ENCODE assay signal across 9 cellular contexts in the genomic region with DNA sequence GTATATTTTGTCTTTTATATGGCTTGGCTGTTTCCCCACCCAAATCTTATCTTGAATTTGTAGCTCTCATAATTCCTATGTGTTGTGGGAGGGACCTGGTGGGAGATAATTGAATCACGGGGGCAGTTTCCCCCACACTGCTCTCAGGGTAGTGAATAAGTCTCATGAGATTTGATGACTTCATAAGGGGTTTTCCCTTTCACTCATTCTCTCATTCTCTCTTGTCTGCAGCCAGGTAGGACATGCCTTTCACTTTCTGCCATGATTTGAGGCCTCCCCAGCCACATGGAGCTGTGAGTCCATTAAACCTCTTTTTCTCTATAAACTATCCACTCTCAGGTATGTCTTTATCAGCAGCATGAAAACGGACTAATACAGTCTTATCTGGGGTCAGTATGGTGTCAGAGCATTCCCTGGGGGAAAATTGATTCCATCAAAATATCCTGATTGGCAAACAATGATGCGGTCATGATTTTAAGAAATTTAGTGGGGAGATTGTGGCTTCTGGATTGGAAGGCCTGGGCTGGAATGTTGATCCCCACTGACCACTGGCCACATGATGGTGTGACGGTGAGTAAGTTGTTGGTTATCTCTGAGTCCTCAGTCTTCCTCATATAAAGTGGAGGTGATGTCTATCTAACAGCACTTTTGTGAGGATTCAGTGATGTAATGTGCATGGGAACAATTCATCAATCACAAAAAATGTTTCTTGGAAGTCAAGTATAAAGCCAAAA. TPM values are rescaled to one million over a fixed set of nuclear protein-coding genes. Genes with fewer than 3 reads are reported as not detected.
DNase-seq lines count a peak whose midpoint lies in the region; ATAC-seq, FAIRE-seq and TF ChIP-seq lines count a peak whose summit lies in the region.
"Had no signal": no experiment of that assay in that cellular context is flagged by ENCODE, and none has a peak within 500 bp of the region (broad histone marks: within the 10 kb centered on the region; RNA-seq: fewer than 3 reads in every experiment).

No MANE protein-coding gene starts in this region.

- DNase-seq in epithelial cell of esophagus (ENCODE audit: low read depth) = peak; percentile 54
- DNase-seq in Peyer's patch = no peak
- DNase-seq in NCI-H2081 treated with DMSO at 0.1 percent for 48 hours (lab: John Stamatoyannopoulos, UW) = no peak
- DNase-seq in NOMO-1 treated with dmso at 0.1 percent for 144 hours (lab: John Stamatoyannopoulos, UW; ENCODE audit: unreplicated experiment) = no peak
- no peak for DNase-seq in WERI-Rb-1

- H3K36me3 ChIP-seq in Peyer's patch (no peaks in the 10 kb centered on the region), WERI-Rb-1 (no peaks in the 10 kb centered on the region)

- H3K4me3 ChIP-seq in epithelial cell of esophagus (ENCODE audit: low read length) (no peak overlapping the region), Peyer's patch (no peak overlapping the region), WERI-Rb-1 (ENCODE audit: low read depth, low read length) (no peak overlapping the region)

- no peak for TF ChIP-seq CTCF in epithelial cell of esophagus (IDR thresholded peaks at IDR 0.05; ENCODE audit: insufficient read depth, low read depth, low read length, missing control alignments)
- TF ChIP-seq CTCF in Peyer's patch (IDR thresholded peaks at IDR 0.05) = no peak
- TF ChIP-seq CTCF in WERI-Rb-1 (IDR thresholded peaks at IDR 0.05; ENCODE audit: low read depth, low read length) = no peak

- H3K27me3 ChIP-seq in Peyer's patch = no peaks in the 10 kb centered on the region
- peaks cover 89% of the 10 kb centered on the region for H3K27me3 ChIP-seq in WERI-Rb-1 (ENCODE audit: insufficient read depth, low read depth, severe bottlenecking)

- FAIRE-seq in G401.6 (lab: Jason Lieb, UNC) = peak; percentile 93

- no peaks in the 10 kb centered on the region for H3K9me3 ChIP-seq in Peyer's patch
- peaks cover 13% of the 10 kb centered on the region for H3K9me3 ChIP-seq in WERI-Rb-1 (ENCODE audit: severe bottlenecking)

- H3K27ac ChIP-seq in Peyer's patch = no peak overlapping the region
- no peak overlapping the region for H3K27ac ChIP-seq in WERI-Rb-1
- H3K27ac ChIP-seq: KMS-11 had no signal

- ATAC-seq in GM21360 (IDR thresholded peaks at IDR 0.05; ENCODE audit: unreplicated experiment) (peak; percentile 67), HG03460 (IDR thresholded peaks at IDR 0.05; ENCODE audit: unreplicated experiment) (peak; percentile 75)

- H3K4me1 ChIP-seq in Peyer's patch = no peaks in the 10 kb centered on the region

- TF ChIP-seq POLR2A in Peyer's patch (IDR thresholded peaks at IDR 0.05) = no peak

RNA-seq across cellular contexts. Expression of a gene that starts 27.5 kb away (rescaled TPM):
- total RNA-seq in Peyer's patch = 100 to 1,000 TPM; 117 to 184 (median 138) TPM
